In the genomic region with DNA sequence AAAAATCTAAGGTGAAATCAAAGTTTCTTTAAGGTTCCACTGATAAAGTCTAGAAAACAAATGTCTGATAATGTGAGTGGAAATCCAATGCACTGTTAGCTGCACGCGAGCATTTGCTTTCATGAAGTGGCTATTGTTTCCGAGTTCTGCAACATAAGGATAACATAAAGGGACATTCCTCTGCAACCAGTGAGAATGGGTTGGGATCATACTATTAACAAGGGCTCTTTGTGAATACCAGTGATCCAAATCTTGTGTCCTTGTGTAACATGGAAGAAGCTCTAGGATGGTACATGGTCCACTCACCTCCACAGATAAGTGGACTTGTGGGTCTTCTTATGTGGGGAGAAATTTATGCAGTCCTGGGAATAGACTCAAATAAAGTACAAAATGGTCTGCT, we compare ENCODE assay signal across 17 cellular contexts.
"Had no signal": no experiment of that assay in that cellular context is flagged by ENCODE, and none has a peak within 500 bp of the region (broad histone marks: within the 10 kb centered on the region; RNA-seq: fewer than 3 reads in every experiment).

No MANE protein-coding gene starts in this region.

- H3K27me3 Mint-ChIP-seq: activated B cell treated with CpG ODN at 0.5 μM for 24 hours; activated CD8-positive, alpha-beta T cell treated with anti-CD3 and anti-CD28 coated beads for 36 hours; activated naive CD8-positive, alpha-beta T cell treated with anti-CD3 and anti-CD28 coated beads, Interleukin-2, amount 10 ng/mL, durations not matched to agents 7 days and 5 days; T-helper 17 cell had no signal

- DNase-seq: activated B cell treated with CpG ODN at 0.5 μM for 24 hours; activated CD4-positive, alpha-beta T cell treated with anti-CD3 and anti-CD28 coated beads for 1 hour; activated CD4-positive, alpha-beta T cell treated with anti-CD3 and anti-CD28 coated beads, Interleukin-2, amount 50 U/mL, for 1 hour; activated CD8-positive, alpha-beta memory T cell treated with anti-CD3 and anti-CD28 coated beads, Interleukin-2, amount 50 U/mL, for 4 hours; activated CD8-positive, alpha-beta T cell treated with anti-CD3 and anti-CD28 coated beads for 36 hours; activated gamma-delta T cell treated with Interleukin-2 at 50 U/mL for 16 hours; activated naive CD4-positive, alpha-beta T cell treated with anti-CD3 and anti-CD28 coated beads, Interleukin-2, amount 50 U/mL, for 16 hours; activated naive CD8-positive, alpha-beta T cell treated with anti-CD3 and anti-CD28 coated beads, Interleukin-2, amount 10 ng/mL, durations not matched to agents 7 days and 5 days; activated T-cell treated with anti-CD3 and anti-CD28 coated beads, Interleukin-2, amount 50 U/mL, for 72 hours; adrenal gland; MG63; NCI-H1417 treated with DMSO at 0.1 percent for 48 hours; NCI-H2107; NCI-H510A; T-helper 17 cell; T-helper 9 cell had no signal

- H3K4me3 Mint-ChIP-seq: activated B cell treated with CpG ODN at 0.5 μM for 24 hours; activated CD8-positive, alpha-beta T cell treated with anti-CD3 and anti-CD28 coated beads for 36 hours; activated naive CD8-positive, alpha-beta T cell treated with anti-CD3 and anti-CD28 coated beads, Interleukin-2, amount 10 ng/mL, durations not matched to agents 7 days and 5 days; activated T-cell treated with anti-CD3 and anti-CD28 coated beads, Interleukin-2, amount 50 U/mL, for 72 hours; T-helper 17 cell had no signal

- H3K27ac Mint-ChIP-seq: activated B cell treated with CpG ODN at 0.5 μM for 24 hours; activated CD8-positive, alpha-beta T cell treated with anti-CD3 and anti-CD28 coated beads for 36 hours; activated naive CD8-positive, alpha-beta T cell treated with anti-CD3 and anti-CD28 coated beads, Interleukin-2, amount 10 ng/mL, durations not matched to agents 7 days and 5 days; activated T-cell treated with anti-CD3 and anti-CD28 coated beads, Interleukin-2, amount 50 U/mL, for 72 hours; activated T-helper 2 cell treated with anti-CD3 and anti-CD28 coated beads, Interferon-gamma antibody, Interleukin-2, Interleukin-4, amounts not matched to agents 10 μg/mL and 5 μg/mL and 100 μg/mL, durations not matched to agents 14 hours and 24 hours and 36 hours; T-helper 17 cell had no signal

- H3K4me1 Mint-ChIP-seq: activated B cell treated with CpG ODN at 0.5 μM for 24 hours; activated naive CD8-positive, alpha-beta T cell treated with anti-CD3 and anti-CD28 coated beads, Interleukin-2, amount 10 ng/mL, durations not matched to agents 7 days and 5 days had no signal
